ENCODE assay signal across 9 cellular contexts in the genomic region with DNA sequence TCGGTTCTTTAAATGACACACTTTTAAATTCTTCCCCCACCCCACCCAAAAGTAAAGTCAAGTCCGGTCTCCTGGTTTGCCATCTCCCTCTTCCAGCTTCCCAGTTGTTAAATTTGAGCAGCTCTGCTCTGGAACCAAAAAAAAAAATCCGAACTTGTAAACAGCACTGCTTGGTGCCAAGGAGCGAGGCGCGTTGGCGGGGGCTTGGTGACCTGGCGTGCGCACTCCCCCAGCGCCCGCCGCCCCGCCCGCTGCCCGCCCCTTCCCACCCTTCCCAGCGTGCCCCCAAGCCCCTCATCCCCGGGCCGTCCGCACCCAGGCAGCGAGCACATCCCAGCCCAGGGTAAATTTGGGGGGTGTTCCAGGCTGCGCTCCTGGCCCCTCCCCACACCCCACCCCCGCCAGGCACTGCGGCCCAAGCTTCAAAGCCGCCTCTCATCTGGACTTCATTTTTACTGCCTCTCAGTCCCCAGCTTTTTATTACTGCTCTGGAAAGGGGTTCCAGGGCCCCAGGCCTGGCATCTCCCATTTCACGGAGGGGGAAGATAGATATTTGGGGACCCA. TPM values are rescaled to one million over a fixed set of nuclear protein-coding genes. Genes with fewer than 3 reads are reported as not detected.
A peak's percentile ranks its signal among the peaks of the same experiment; 100 is the strongest.
DNase-seq lines count a peak whose midpoint lies in the region; ATAC-seq and TF ChIP-seq lines count a peak whose summit lies in the region.
"Had no signal": no experiment of that assay in that cellular context is flagged by ENCODE, and none has a peak within 500 bp of the region (broad histone marks: within the 10 kb centered on the region; RNA-seq: fewer than 3 reads in every experiment).

No MANE protein-coding gene starts in this region.

- H3K36me3 Mint-ChIP-seq in activated B cell treated with CpG ODN at 0.5 μM for 24 hours (ENCODE audit: low read depth): peaks cover 17% of the 10 kb centered on the region

- in situ Hi-C loops in G401 (cut with HindIII; ENCODE audit: low sequenced_read_pairs): loop anchor here (10.0 kb wide), 1 partner anchor 66 kb away; no protein-coding TSS in a partner anchor

- H3K9me3 ChIP-seq in psoas muscle: no peaks in the 10 kb centered on the region

- H3K27ac Mint-ChIP-seq in activated B cell treated with CpG ODN at 0.5 μM for 24 hours: peak overlapping the region; percentile 86

- DNase-seq in G401 (ENCODE audit: low spot score) (peak; percentile 24), activated B cell treated with CpG ODN at 0.5 μM for 24 hours (no peak), fibroblast of the aortic adventitia (ENCODE audit: low read depth) (peak; percentile 66), psoas muscle (peak; percentile 34 to 65), HUDEP-2 (lab: John Stamatoyannopoulos, UW; ENCODE audit: unreplicated experiment in 76 of 76) (no peak), left colon (no peak), dermis blood vessel endothelial cell (no peak)
- DNase-seq: NCI-H1694 treated with DMSO at 0.1 percent for 48 hours had no signal

- peaks cover 0 to 5% of the 10 kb centered on the region in 2 donors for H3K36me3 ChIP-seq in psoas muscle (ENCODE audit: insufficient read depth in 1 of 2, low read depth in 1 of 2)

- intact Hi-C loops in activated B cell treated with CpG ODN at 0.5 μM for 24 hours (cut with micrococcal nuclease): loop anchor here (10.0 kb wide), 1 partner anchor 286 kb away; a partner anchor contains a TSS
- intact Hi-C loops in psoas muscle (cut with DNase I): no loop called here
- intact Hi-C loops in left colon (cut with DNase I, micrococcal nuclease): loop anchor here in 1 of 2 donors (10.0 kb wide), 1 partner anchor 56 kb away; no protein-coding TSS in a partner anchor

- ATAC-seq in activated B cell treated with CpG ODN at 0.5 μM for 24 hours (ENCODE audit: low read depth): no peak
- no peak for ATAC-seq in psoas muscle
- ATAC-seq in GM21619 (IDR thresholded peaks at IDR 0.05; ENCODE audit: unreplicated experiment): no peak
- ATAC-seq in left colon: no peak

- 24 to 38% (median 29%) methylated on average over 18 to 25 of the region's 25 CpGs for WGBS in psoas muscle, 3 donors

- H3K27me3 Mint-ChIP-seq in activated B cell treated with CpG ODN at 0.5 μM for 24 hours: no peaks in the 10 kb centered on the region

- H3K27ac ChIP-seq in psoas muscle: peak overlapping the region; percentile 93

- TF ChIP-seq CTCF in activated B cell treated with CpG ODN at 0.5 μM for 24 hours (IDR thresholded peaks at IDR 0.05): no peak
- TF ChIP-seq CTCF in fibroblast of the aortic adventitia (IDR thresholded peaks at IDR 0.05; ENCODE audit: insufficient read depth, low read length): no peak
- TF ChIP-seq CTCF in psoas muscle (IDR thresholded peaks at IDR 0.05): no peak

- POLR2A ChIA-PET in activated B cell treated with CpG ODN at 0.5 μM for 24 hours (lab: Charles Lee): interaction anchor here (0.9 to 3.8 kb wide), 13 partner anchors 10 to 127 kb away, joined by 3 to 66 read pairs (median 6); a partner anchor contains a TSS

- H3K4me3 ChIP-seq in fibroblast of the aortic adventitia (ENCODE audit: low read depth, low read length) (peak overlapping the region; percentile 89), psoas muscle (peak overlapping the region; percentile 71)

- CTCF ChIA-PET in activated B cell treated with CpG ODN at 0.5 μM for 24 hours (lab: Charles Lee): interaction anchor here (1.0 to 14.7 kb wide), 3 partner anchors 10 to 127 kb away, joined by 3 to 298 read pairs (median 3); a partner anchor contains a TSS

- H3K4me1 Mint-ChIP-seq in activated B cell treated with CpG ODN at 0.5 μM for 24 hours: peaks cover 59% of the 10 kb centered on the region

- peak overlapping the region; percentile 89 for H3K4me3 Mint-ChIP-seq in activated B cell treated with CpG ODN at 0.5 μM for 24 hours

- peaks cover 29% of the 10 kb centered on the region for H3K4me1 ChIP-seq in psoas muscle

- H3K27me3 ChIP-seq in psoas muscle (ENCODE audit: insufficient read depth in 3 of 3, low read length in 2 of 3): no peaks in the 10 kb centered on the region

- no peaks in the 10 kb centered on the region for H3K9me3 Mint-ChIP-seq in activated B cell treated with CpG ODN at 0.5 μM for 24 hours

RNA-seq across cellular contexts. Expression of a gene that starts 11.6 kb away (rescaled TPM):
- 0.41 and 0.49 TPM in 2 replicates for total RNA-seq in G401 (2014; rRNA removed; shearing (Covaris generic))
- total RNA-seq in activated B cell treated with CpG ODN at 0.5 μM for 24 hours (137 and 139 TPM in 2 replicates), fibroblast of the aortic adventitia (ENCODE audit: low replicate concordance) (0.54 TPM in 1 of 2 replicates, not detected in the other), psoas muscle (1 to 10 TPM in 2 of 4 donors, under 1 TPM in 2; 0.40 to 1.6 (median 0.94) TPM), left colon (1 to 10 TPM; 4.6 to 9.1 TPM), dermis blood vessel endothelial cell (0.19 and 0.34 TPM in 2 replicates)
- under 1 TPM; 0.19 to 0.73 (median 0.35) TPM for polyA plus RNA-seq in psoas muscle

RNA-seq across cellular contexts. Expression of a gene that starts 13.4 kb away (rescaled TPM):
- total RNA-seq in G401 (2014; rRNA removed; shearing (Covaris generic)): 48.6 and 58.9 TPM in 2 replicates
- 5.5 and 7.5 TPM in 2 replicates for total RNA-seq in activated B cell treated with CpG ODN at 0.5 μM for 24 hours
- total RNA-seq in fibroblast of the aortic adventitia (ENCODE audit: low replicate concordance): 43.9 and 69.4 TPM in 2 replicates
- 10 to 100 TPM in 1 of 4 donors, 1 to 10 TPM in 3; 5.0 to 10.7 (median 6.2) TPM for total RNA-seq in psoas muscle
- polyA plus RNA-seq in psoas muscle: 10 to 100 TPM in 1 of 3 donors, 1 to 10 TPM in 2; 3.7 to 10.8 (median 8.2) TPM
- total RNA-seq in left colon: 10 to 100 TPM; 10.2 to 12.3 TPM
- total RNA-seq in dermis blood vessel endothelial cell: 11.7 and 17.7 TPM in 2 replicates

RNA-seq across cellular contexts. Expression of a gene that starts 37.9 kb away (rescaled TPM):
- 2.0 and 7.2 TPM in 2 replicates for total RNA-seq in G401 (2014; rRNA removed; shearing (Covaris generic))
- total RNA-seq in activated B cell treated with CpG ODN at 0.5 μM for 24 hours (25.7 and 34.6 TPM in 2 replicates), fibroblast of the aortic adventitia (ENCODE audit: low replicate concordance) (8.7 and 23.4 TPM in 2 replicates), psoas muscle (1 to 10 TPM; 3.9 to 6.6 (median 5.9) TPM), left colon (10 to 100 TPM; 22.8 to 28.7 TPM), dermis blood vessel endothelial cell (2.9 and 6.5 TPM in 2 replicates)
- polyA plus RNA-seq in psoas muscle: 1 to 10 TPM; 5.5 to 7.8 (median 6.8) TPM

RNA-seq across cellular contexts. Expression of a gene that starts 38.1 kb away (rescaled TPM):
- 12.1 and 19.4 TPM in 2 replicates for total RNA-seq in G401 (2014; rRNA removed; shearing (Covaris generic))
- total RNA-seq in activated B cell treated with CpG ODN at 0.5 μM for 24 hours (64.4 and 67.2 TPM in 2 replicates), fibroblast of the aortic adventitia (ENCODE audit: low replicate concordance) (12.6 and 16.3 TPM in 2 replicates), psoas muscle (10 to 100 TPM; 15.7 to 22.8 (median 19.8) TPM), left colon (10 to 100 TPM; 28.7 to 32.7 TPM), dermis blood vessel endothelial cell (13.0 and 14.5 TPM in 2 replicates)
- 1 to 10 TPM; 3.3 to 8.8 (median 4.7) TPM for polyA plus RNA-seq in psoas muscle

RNA-seq across cellular contexts. Expression of a gene that starts 49.5 kb away (rescaled TPM):
- 21.8 and 23.1 TPM in 2 replicates for total RNA-seq in G401 (2014; rRNA removed; shearing (Covaris generic))
- total RNA-seq in activated B cell treated with CpG ODN at 0.5 μM for 24 hours: 6.2 and 8.2 TPM in 2 replicates
- 1.5 and 13.5 TPM in 2 replicates for total RNA-seq in fibroblast of the aortic adventitia (ENCODE audit: low replicate concordance)
- under 1 TPM in 2 of 4 donors, not detected in 2; 0.37 to 0.48 TPM for total RNA-seq in psoas muscle
- under 1 TPM; 0.03 to 0.30 (median 0.08) TPM for polyA plus RNA-seq in psoas muscle
- total RNA-seq in left colon: 1 to 10 TPM; 3.3 to 9.6 TPM
- 4.8 and 16.5 TPM in 2 replicates for total RNA-seq in dermis blood vessel endothelial cell

Comparison
In these comparisons a context has a peak if more than half of its experiments do, and no peak if none do; other contexts are left out.
1. DNase-seq: peak in G401 (single experiment), fibroblast of the aortic adventitia (single experiment) and psoas muscle (2 of 2); none in activated B cell treated with CpG ODN at 0.5 μM for 24 hours (single experiment), HUDEP-2 (0 of 76), left colon (0 of 2) and dermis blood vessel endothelial cell (single experiment).
2. RNA of a gene that starts 11.6 kb away (total RNA-seq): 137 to 139 TPM in activated B cell treated with CpG ODN at 0.5 μM for 24 hours; 4.6 to 9.1 TPM in left colon, 0.40 to 1.6 TPM in psoas muscle, 0.54 TPM in fibroblast of the aortic adventitia, 0.41 to 0.49 TPM in G401 and 0.19 to 0.34 TPM in dermis blood vessel endothelial cell; every median in the first group is over 10 times any median in the second.